ENCODE assay signal across 9 cellular contexts in the genomic region with DNA sequence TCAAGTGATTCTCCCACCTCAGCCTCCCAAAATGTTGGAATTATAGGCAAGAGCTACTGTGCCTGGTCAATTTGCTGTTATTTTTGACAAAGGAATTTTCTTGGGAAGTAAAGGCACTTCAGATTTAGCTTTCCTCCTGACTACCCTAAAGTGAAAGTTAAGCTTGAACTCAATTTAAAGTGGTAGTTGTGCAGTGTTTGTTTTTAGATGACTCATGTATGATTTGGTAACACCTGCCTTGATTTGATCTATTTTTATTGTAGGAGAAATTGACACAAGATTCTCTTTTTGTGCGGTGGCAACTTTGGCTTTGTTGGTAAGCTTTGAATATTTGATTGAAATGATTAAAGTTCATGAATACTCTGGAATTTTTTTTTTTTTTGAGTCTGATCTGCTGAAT. TPM values are rescaled to one million over a fixed set of nuclear protein-coding genes. Genes with fewer than 3 reads are reported as not detected.
DNase-seq lines count a peak whose midpoint lies in the region; ATAC-seq lines count a peak whose summit lies in the region.
"Had no signal": no experiment of that assay in that cellular context is flagged by ENCODE, and none has a peak within 500 bp of the region (broad histone marks: within the 10 kb centered on the region; RNA-seq: fewer than 3 reads in every experiment).

No MANE protein-coding gene starts in this region.

- H3K9me3 Mint-ChIP-seq in activated CD8-positive, alpha-beta memory T cell treated with anti-CD3 and anti-CD28 coated beads, Interleukin-2, amount 10 ng/mL, durations not matched to agents 7 days and 5 days (ENCODE audit: low read depth), result no peaks in the 10 kb centered on the region
- no peaks in the 10 kb centered on the region for H3K9me3 Mint-ChIP-seq in stimulated activated naive CD8-positive, alpha-beta T cell treated with anti-CD3 and anti-CD28 coated beads, Interleukin-15, amount 100 ng/mL, for 72 hours

- CTCF ChIA-PET in activated CD8-positive, alpha-beta memory T cell treated with anti-CD3 and anti-CD28 coated beads, Interleukin-2, amount 10 ng/mL, durations not matched to agents 7 days and 5 days (lab: Charles Lee), result no interaction called here

- ATAC-seq in activated CD8-positive, alpha-beta memory T cell treated with anti-CD3 and anti-CD28 coated beads, Interleukin-2, amount 10 ng/mL, durations not matched to agents 7 days and 5 days, result no peak
- no peak for ATAC-seq in stimulated activated naive CD8-positive, alpha-beta T cell treated with anti-CD3 and anti-CD28 coated beads, Interleukin-15, amount 100 ng/mL, for 72 hours

- peaks cover 44% of the 10 kb centered on the region for H3K4me1 Mint-ChIP-seq in activated CD8-positive, alpha-beta memory T cell treated with anti-CD3 and anti-CD28 coated beads, Interleukin-2, amount 10 ng/mL, durations not matched to agents 7 days and 5 days
- H3K4me1 Mint-ChIP-seq in stimulated activated naive CD8-positive, alpha-beta T cell treated with anti-CD3 and anti-CD28 coated beads, Interleukin-15, amount 100 ng/mL, for 72 hours, result peaks cover 56% of the 10 kb centered on the region

- DNase-seq in activated CD8-positive, alpha-beta memory T cell treated with anti-CD3 and anti-CD28 coated beads, Interleukin-2, amount 10 ng/mL, durations not matched to agents 7 days and 5 days, result no peak
- no peak for DNase-seq in activated CD8-positive, alpha-beta memory T cell treated with anti-CD3 and anti-CD28 coated beads for 24 hours
- DNase-seq in SW480 (ENCODE audit: low spot score), result peak; percentile 11
- peak; percentile 52 for DNase-seq in fibroblast of peridontal ligament (ENCODE audit: extremely low read depth)
- DNase-seq in stimulated activated naive CD8-positive, alpha-beta T cell treated with anti-CD3 and anti-CD28 coated beads, Interleukin-15, amount 100 ng/mL, for 72 hours, result no peak
- no peak for DNase-seq in NCI-H2171 treated with DMSO at 0.1 percent for 48 hours (lab: John Stamatoyannopoulos, UW)
- no peak for DNase-seq in EL
- DNase-seq in caudate nucleus (lab: John Stamatoyannopoulos, UW), result no peak

- no peak overlapping the region for H3K27ac ChIP-seq in caudate nucleus (ENCODE audit: low read depth, low read length)
- H3K27ac ChIP-seq: prostate gland had no signal

- H3K36me3 Mint-ChIP-seq in activated CD8-positive, alpha-beta memory T cell treated with anti-CD3 and anti-CD28 coated beads, Interleukin-2, amount 10 ng/mL, durations not matched to agents 7 days and 5 days, result peaks cover 82% of the 10 kb centered on the region

- H3K27ac Mint-ChIP-seq in activated CD8-positive, alpha-beta memory T cell treated with anti-CD3 and anti-CD28 coated beads, Interleukin-2, amount 10 ng/mL, durations not matched to agents 7 days and 5 days, result peak overlapping the region; percentile 81
- H3K27ac Mint-ChIP-seq in stimulated activated naive CD8-positive, alpha-beta T cell treated with anti-CD3 and anti-CD28 coated beads, Interleukin-15, amount 100 ng/mL, for 72 hours, result peak overlapping the region; percentile 60 to 91

- peak overlapping the region; percentile 99 for H3K4me3 Mint-ChIP-seq in activated CD8-positive, alpha-beta memory T cell treated with anti-CD3 and anti-CD28 coated beads, Interleukin-2, amount 10 ng/mL, durations not matched to agents 7 days and 5 days
- H3K4me3 Mint-ChIP-seq in stimulated activated naive CD8-positive, alpha-beta T cell treated with anti-CD3 and anti-CD28 coated beads, Interleukin-15, amount 100 ng/mL, for 72 hours, result peak overlapping the region; percentile 91 to 92

- no peaks in the 10 kb centered on the region for H3K27me3 Mint-ChIP-seq in activated CD8-positive, alpha-beta memory T cell treated with anti-CD3 and anti-CD28 coated beads, Interleukin-2, amount 10 ng/mL, durations not matched to agents 7 days and 5 days
- no peaks in the 10 kb centered on the region for H3K27me3 Mint-ChIP-seq in stimulated activated naive CD8-positive, alpha-beta T cell treated with anti-CD3 and anti-CD28 coated beads, Interleukin-15, amount 100 ng/mL, for 72 hours

RNA-seq across cellular contexts. Expression of gene RABGGTB, which starts 5.0 kb away (rescaled TPM):
- 100 to 1,000 TPM in 1 of 2 experiments, 10 to 100 TPM in 1; 94.0 to 114 TPM for total RNA-seq in activated CD8-positive, alpha-beta memory T cell treated with anti-CD3 and anti-CD28 coated beads, Interleukin-2, amount 10 ng/mL, durations not matched to agents 7 days and 5 days

RNA-seq across cellular contexts. Expression of gene MSH4, which starts 5.7 kb away (rescaled TPM):
- total RNA-seq in activated CD8-positive, alpha-beta memory T cell treated with anti-CD3 and anti-CD28 coated beads, Interleukin-2, amount 10 ng/mL, durations not matched to agents 7 days and 5 days, result under 1 TPM; 0.38 to 0.47 TPM

Comparison
In these comparisons a context has a peak if more than half of its experiments do, and no peak if none do; other contexts are left out.
1. DNase-seq: peak in SW480 (single experiment) and fibroblast of peridontal ligament (single experiment); none in activated CD8-positive, alpha-beta memory T cell treated with anti-CD3 and anti-CD28 coated beads, Interleukin-2, amount 10 ng/mL, durations not matched to agents 7 days and 5 days (single experiment), activated CD8-positive, alpha-beta memory T cell treated with anti-CD3 and anti-CD28 coated beads for 24 hours (single experiment), stimulated activated naive CD8-positive, alpha-beta T cell treated with anti-CD3 and anti-CD28 coated beads, Interleukin-15, amount 100 ng/mL, for 72 hours (0 of 2), NCI-H2171 treated with DMSO at 0.1 percent for 48 hours (single experiment), EL (single experiment) and caudate nucleus (0 of 61).